ENCODE assay signal across 8 cellular contexts in the genomic region with DNA sequence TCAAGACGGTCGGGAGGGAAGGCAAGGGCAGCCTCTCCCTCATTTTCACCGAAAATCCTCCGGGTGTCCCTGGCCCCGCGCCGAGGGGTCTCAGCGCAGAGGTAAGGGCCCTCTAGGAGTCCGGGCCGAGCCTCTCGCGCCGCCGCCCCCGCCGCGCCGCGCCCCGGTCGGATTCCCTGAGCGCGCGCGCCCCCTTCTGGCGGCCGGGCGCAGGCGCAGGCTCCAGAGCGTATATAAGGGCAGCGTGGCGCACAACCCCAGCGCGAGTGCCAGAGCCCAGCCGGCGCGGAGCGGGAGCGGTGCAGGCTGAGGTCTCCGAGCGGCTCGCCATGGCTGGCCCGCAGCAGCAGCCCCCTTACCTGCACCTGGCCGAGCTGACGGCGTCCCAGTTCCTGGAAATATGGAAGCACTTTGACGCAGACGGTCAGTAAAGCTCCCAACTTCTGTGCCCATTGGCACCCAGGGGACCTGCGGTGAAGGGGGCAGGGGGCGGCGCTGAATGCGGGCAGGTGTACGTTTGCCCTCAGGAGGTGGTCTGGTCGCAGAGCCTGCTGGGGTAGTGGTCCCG. TPM values are rescaled to one million over a fixed set of nuclear protein-coding genes. Genes with fewer than 3 reads are reported as not detected.
DNase-seq lines count a peak whose midpoint lies in the region; ATAC-seq, FAIRE-seq and TF ChIP-seq lines count a peak whose summit lies in the region.

A gene with protein sequence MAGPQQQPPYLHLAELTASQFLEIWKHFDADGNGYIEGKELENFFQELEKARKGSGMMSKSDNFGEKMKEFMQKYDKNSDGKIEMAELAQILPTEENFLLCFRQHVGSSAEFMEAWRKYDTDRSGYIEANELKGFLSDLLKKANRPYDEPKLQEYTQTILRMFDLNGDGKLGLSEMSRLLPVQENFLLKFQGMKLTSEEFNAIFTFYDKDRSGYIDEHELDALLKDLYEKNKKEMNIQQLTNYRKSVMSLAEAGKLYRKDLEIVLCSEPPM (plus strand): TSS at position 260 of the 568 bp plus-strand sequence. CDS start 70 bp downstream, at position 330.

- peak; percentile 63 for DNase-seq in T-helper 9 cell
- peak; percentile 84 for DNase-seq in astrocyte of the hippocampus (ENCODE audit: low read depth, low spot score)
- peak; percentile 49 for DNase-seq in small intestine

- H3K27me3 ChIP-seq in DOHH2 (ENCODE audit: control insufficient read depth, low read length) (peaks cover 11% of the 10 kb centered on the region), KMS-11 (ENCODE audit: insufficient read depth, low read depth) (0 out of 2 replicates have a peak, but pooled peaks cover 4% of the 10 kb centered on the region), iPS-18a (ENCODE audit: control insufficient read depth, insufficient read depth, low read length) (peaks cover 28% of the 10 kb centered on the region), small intestine (ENCODE audit: control insufficient read depth in 2 of 2, insufficient read depth in 2 of 2, low read length in 2 of 2) (peaks cover 0 to 9% of the 10 kb centered on the region in 2 donors)

- H3K27ac ChIP-seq in DOHH2 (ENCODE audit: low read depth, low read length) (no peak within 1 kb of the TSS), KMS-11 (no peak within 1 kb of the TSS), iPS-18a (ENCODE audit: low read length) (no peak within 1 kb of the TSS), small intestine (ENCODE audit: low read depth in 1 of 2, low read length in 1 of 2) (no peak within 1 kb of the TSS)

- H3K9ac ChIP-seq in KMS-11 (no peak within 1 kb of the TSS), iPS-18a (ENCODE audit: low read length) (no peak within 1 kb of the TSS)

- H3K4me1 ChIP-seq in DOHH2 (ENCODE audit: control insufficient read depth, low read length) (0 out of 2 replicates have a peak, but pooled peaks cover 3% of the 10 kb centered on the region), KMS-11 (ENCODE audit: low read depth, poor library complexity, severe bottlenecking) (peaks cover 3% of the 10 kb centered on the region), iPS-18a (ENCODE audit: control insufficient read depth, low read depth, low read length) (peaks cover 9% of the 10 kb centered on the region), small intestine (ENCODE audit: control insufficient read depth in 2 of 2, insufficient read depth in 1 of 2, low read depth in 1 of 2, low read length in 1 of 2) (peaks cover 0 to 3% of the 10 kb centered on the region in 2 donors)

- TF ChIP-seq CTCF in DOHH2 (IDR thresholded peaks at IDR 0.05; ENCODE audit: low read depth, low read length, poor library complexity, severe bottlenecking) (peak; percentile 95), KMS-11 (conservative IDR thresholded peaks at IDR 0.05; ENCODE audit: low read depth, low read length) (peak; percentile 86)

- H3K9me3 ChIP-seq in DOHH2 (ENCODE audit: control insufficient read depth, insufficient read depth, low read length) (no peaks in the 10 kb centered on the region), iPS-18a (ENCODE audit: control insufficient read depth, low read depth, low read length) (no peaks in the 10 kb centered on the region), small intestine (ENCODE audit: control insufficient read depth, low read depth) (no peaks in the 10 kb centered on the region)

- no peaks in the 10 kb centered on the region for H3F3A ChIP-seq in DOHH2 (ENCODE audit: control insufficient read depth, insufficient read depth)

- H3K9me2 ChIP-seq in DOHH2 (replicated peaks; ENCODE audit: control insufficient read depth, low read length) = no peaks in the 10 kb centered on the region

- H4K20me1 ChIP-seq in DOHH2 (ENCODE audit: control insufficient read depth, insufficient read depth, low read depth, low read length) (no peaks in the 10 kb centered on the region), KMS-11 (ENCODE audit: insufficient read depth) (no peaks in the 10 kb centered on the region)

- FAIRE-seq in small intestine (lab: Jason Lieb, UNC) = no peak

- 2 to 3% (median 2%) methylated on average over 54 to 55 of the region's 55 CpGs for WGBS in small intestine, 3 donors

- ATAC-seq in GM21619 (IDR thresholded peaks at IDR 0.05; ENCODE audit: unreplicated experiment) (peak; percentile 89), HG03457 (IDR thresholded peaks at IDR 0.05; ENCODE audit: unreplicated experiment) (no peak)

- peak within 1 kb of the TSS; percentile 91 for H2AFZ ChIP-seq in KMS-11 (ENCODE audit: low read depth)

- H3K79me2 ChIP-seq in DOHH2 (ENCODE audit: control insufficient read depth, low read length) (no peaks in the 10 kb centered on the region), KMS-11 (ENCODE audit: insufficient read depth, low read depth) (no peaks in the 10 kb centered on the region)

- peak within 1 kb of the TSS; percentile 51 for H3K4me2 ChIP-seq in DOHH2 (ENCODE audit: low read length)
- H3K4me2 ChIP-seq in KMS-11 = peak within 1 kb of the TSS; percentile 82

- H3K36me3 ChIP-seq in DOHH2 (ENCODE audit: control insufficient read depth, low read length) (no peaks in the 10 kb centered on the region), KMS-11 (ENCODE audit: insufficient read depth) (no peaks in the 10 kb centered on the region), iPS-18a (ENCODE audit: control insufficient read depth, low read depth, low read length) (no peaks in the 10 kb centered on the region), small intestine (ENCODE audit: control insufficient read depth in 2 of 2, insufficient read depth in 2 of 2, low read length in 2 of 2) (no peaks in the 10 kb centered on the region)

- no peak within 1 kb of the TSS for H3K4me3 ChIP-seq in DOHH2 (ENCODE audit: low read length)
- H3K4me3 ChIP-seq in KMS-11 (IDR thresholded peaks at IDR 0.05; ENCODE audit: insufficient read depth, low read depth, low read length) = no peak within 1 kb of the TSS
- peak within 1 kb of the TSS; percentile 51 for H3K4me3 ChIP-seq in iPS-18a (ENCODE audit: low read length)
- H3K4me3 ChIP-seq in small intestine (ENCODE audit: low read depth in 1 of 2, low read length in 2 of 2) = no peak within 1 kb of the TSS

RNA-seq across cellular contexts. Expression of the gene that starts here (rescaled TPM):
- polyA plus RNA-seq in small intestine = 1 to 10 TPM in 1 of 3 donors, not detected in 2; 3.3 TPM
